In the genomic region with DNA sequence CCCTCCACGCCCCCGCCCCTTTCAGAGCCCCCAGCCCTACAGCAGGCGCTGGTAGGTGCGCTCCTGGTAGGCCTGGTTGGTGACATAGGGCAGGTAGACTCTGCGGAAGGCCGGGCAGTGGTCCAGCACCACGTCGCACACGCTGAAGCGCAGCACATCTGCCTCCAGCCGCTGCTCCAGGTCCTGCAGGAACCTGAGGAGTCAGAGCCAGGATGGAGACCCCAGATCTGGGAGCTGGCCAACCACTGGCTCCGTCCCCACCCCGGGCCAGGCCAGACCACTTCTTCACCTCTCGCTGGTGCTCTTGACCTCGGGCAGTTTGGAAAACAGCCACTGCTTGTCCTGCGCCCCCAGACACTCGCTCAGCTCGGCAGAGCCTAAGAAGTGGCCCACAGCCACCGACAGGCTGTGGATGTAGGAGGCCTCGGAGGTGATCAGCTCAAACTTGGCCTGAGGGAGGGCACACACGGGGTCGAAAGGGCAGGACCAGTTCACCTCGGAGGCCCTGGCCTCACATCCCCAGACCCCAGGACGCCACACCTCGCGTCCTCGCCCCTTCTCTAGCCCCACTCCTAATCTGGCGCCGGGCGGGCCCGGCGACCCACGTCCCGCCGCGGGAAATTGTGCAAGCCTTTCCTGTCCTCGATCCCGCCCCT, we compare ENCODE assay signal across 8 cellular contexts. TPM values are rescaled to one million over a fixed set of nuclear protein-coding genes. Genes with fewer than 3 reads are reported as not detected.
DNase-seq lines count a peak whose midpoint lies in the region; ATAC-seq and TF ChIP-seq lines count a peak whose summit lies in the region.

No MANE protein-coding gene starts in this region.

- H3K36me3 ChIP-seq in DND-41 (ENCODE audit: insufficient read depth, low read length) = no peaks in the 10 kb centered on the region; the same call in 1 of the 2 replicates

- no peaks in the 10 kb centered on the region for H3K79me2 ChIP-seq in DND-41 (ENCODE audit: insufficient read depth, low read length)

- H3K4me1 ChIP-seq in DND-41 (ENCODE audit: insufficient read depth, low read length) = peaks cover 24% of the 10 kb centered on the region

- TF ChIP-seq CTCF in DND-41 (IDR thresholded peaks at IDR 0.05; ENCODE audit: borderline replicate concordance, extremely low read depth, low read length, poor library complexity, severe bottlenecking) = no peak
- TF ChIP-seq CTCF in MCF 10A (IDR thresholded peaks at IDR 0.05; ENCODE audit: unreplicated experiment) = no peak
- no peak for TF ChIP-seq CTCF in mesothelial cell of epicardium (IDR thresholded peaks at IDR 0.05; ENCODE audit: unreplicated experiment)

- H3K4me1 Mint-ChIP-seq in MCF 10A (ENCODE audit: insufficient read depth, unreplicated experiment) (peaks cover 6% of the 10 kb centered on the region), mesothelial cell of epicardium (peaks cover 25% of the 10 kb centered on the region)

- H3K27ac Mint-ChIP-seq in MCF 10A (ENCODE audit: low read depth, unreplicated experiment) (peak overlapping the region; percentile 68), mesothelial cell of epicardium (peak overlapping the region; percentile 71)

- no peaks in the 10 kb centered on the region for H4K20me1 ChIP-seq in DND-41 (ENCODE audit: insufficient read depth, low read length)

- ATAC-seq in DND-41 (ENCODE audit: insufficient read depth, low read depth) = peak; percentile 10; the same call in 2 of the 3 replicates
- ATAC-seq in HG03196 (IDR thresholded peaks at IDR 0.05; ENCODE audit: unreplicated experiment) = peak; percentile 15

- no TSS peak for BruUV-seq in MCF 10A (replicated peaks; lab: Mats Ljungman, UMichigan)

- peak overlapping the region; percentile 63 for H3K9ac ChIP-seq in DND-41 (ENCODE audit: low read depth, low read length)

- in situ Hi-C loops in G401 (cut with HindIII; ENCODE audit: low sequenced_read_pairs) = no loop called here

- CTCF ChIA-PET in MCF 10A (lab: Yijun Ruan, JAX) = interaction anchor here (0.6 to 1.1 kb wide), 2 partner anchors 48 to 197 kb away, joined by 3 read pairs; no protein-coding TSS in a partner anchor

- DNase-seq in DND-41 (no peak), MCF 10A (ENCODE audit: unreplicated experiment) (no peak), mesothelial cell of epicardium (ENCODE audit: low spot score in 2 of 2, unreplicated experiment in 2 of 2) (no peak), GF-D8 (lab: John Stamatoyannopoulos, UW) (no peak), G401 (ENCODE audit: low spot score) (no peak), NCI-H69 (lab: John Stamatoyannopoulos, UW) (no peak), NCI-H446 treated with DMSO at 0.1 percent for 48 hours (lab: John Stamatoyannopoulos, UW) (no peak)

- peak overlapping the region; percentile 85 for H3K4me2 ChIP-seq in DND-41 (ENCODE audit: insufficient read depth, low read length)

- peak overlapping the region; percentile 67 for H3K27ac ChIP-seq in DND-41 (ENCODE audit: low read length)

- peak overlapping the region; percentile 65 for H2AFZ ChIP-seq in DND-41 (ENCODE audit: low read depth, low read length)

- intact Hi-C loops in MCF 10A (cut with micrococcal nuclease) = no loop called here

- H3K4me3 ChIP-seq in DND-41 (ENCODE audit: low read depth in 1 of 2, low read length in 2 of 2) = peak overlapping the region; percentile 16 to 59; a peak in 3 of 4 replicates

- H3K36me3 Mint-ChIP-seq in MCF 10A (ENCODE audit: insufficient read depth, unreplicated experiment) (peaks cover 10% of the 10 kb centered on the region), mesothelial cell of epicardium (peaks cover 17% of the 10 kb centered on the region)

- H3K27me3 Mint-ChIP-seq in MCF 10A (ENCODE audit: insufficient read depth, unreplicated experiment) (no peaks in the 10 kb centered on the region), mesothelial cell of epicardium (ENCODE audit: low read depth) (no peaks in the 10 kb centered on the region)

- POLR2A ChIA-PET in MCF 10A (lab: Yijun Ruan, JAX) = interaction anchor here (0.5 to 0.7 kb wide), 2 partner anchors 319 to 613 kb away, joined by 3 read pairs; no protein-coding TSS in a partner anchor

- H3K9me3 ChIP-seq in DND-41 (ENCODE audit: insufficient read depth, low read length, severe bottlenecking) = no peaks in the 10 kb centered on the region

- no peaks in the 10 kb centered on the region for H3K9me3 Mint-ChIP-seq in MCF 10A (ENCODE audit: unreplicated experiment)
- H3K9me3 Mint-ChIP-seq in mesothelial cell of epicardium = no peaks in the 10 kb centered on the region

- H3K4me3 Mint-ChIP-seq in MCF 10A (ENCODE audit: unreplicated experiment) = peak overlapping the region; percentile 73
- peak overlapping the region; percentile 76 for H3K4me3 Mint-ChIP-seq in mesothelial cell of epicardium

- no peaks in the 10 kb centered on the region for H3K27me3 ChIP-seq in DND-41 (ENCODE audit: insufficient read depth, low read length, poor library complexity)

RNA-seq across cellular contexts. Expression of gene ARHGEF19, which starts 6.4 kb away (rescaled TPM):
- 1.7 and 1.9 TPM in 2 replicates for total RNA-seq in MCF 10A (2022)
- total RNA-seq in mesothelial cell of epicardium = 85.3 to 88.3 TPM (median 86.6 TPM) in 3 replicates
- total RNA-seq in G401 (2014; rRNA removed; shearing (Covaris generic)) = 4.7 and 7.4 TPM in 2 replicates

RNA-seq across cellular contexts. Expression of gene CPLANE2, which starts 31.0 kb away (rescaled TPM):
- total RNA-seq in MCF 10A (2022) (8.3 and 13.2 TPM in 2 replicates), mesothelial cell of epicardium (7.7 to 10.7 TPM (median 9.1 TPM) in 3 replicates)
- total RNA-seq in G401 (2014; rRNA removed; shearing (Covaris generic)) = 2.8 and 3.5 TPM in 2 replicates

RNA-seq across cellular contexts. Expression of gene EPHA2, which starts 50.1 kb away (rescaled TPM):
- total RNA-seq in MCF 10A (2022) (206 and 248 TPM in 2 replicates), mesothelial cell of epicardium (71.8 to 76.3 TPM (median 75.0 TPM) in 3 replicates)
- total RNA-seq in G401 (2014; rRNA removed; shearing (Covaris generic)) = 33.5 and 45.6 TPM in 2 replicates

Comparison
In these comparisons a context has a peak if more than half of its experiments do, and no peak if none do; other contexts are left out.
1. RNA of gene ARHGEF19, which starts 6.4 kb away (total RNA-seq): 85.3 to 88.3 TPM in mesothelial cell of epicardium; 4.7 to 7.4 TPM in G401 and 1.7 to 1.9 TPM in MCF 10A; every median in the first group is over 10 times any median in the second.